8 cellular contexts compared by ENCODE assay signal in genomic region chr18:35030234-35030989, GRCh38. TPM values are rescaled to one million over a fixed set of nuclear protein-coding genes. Genes with fewer than 3 reads are reported as not detected.
A peak's percentile ranks its signal among the peaks of the same experiment; 100 is the strongest.
DNase-seq lines count a peak whose midpoint lies in the region; ATAC-seq and TF ChIP-seq lines count a peak whose summit lies in the region.

No MANE protein-coding gene starts in this region.

- H4K91ac ChIP-seq in IMR-90 (ENCODE audit: insufficient read depth, low read depth, low read length) = peak overlapping the region; percentile 39; the same call in 1 of the 2 replicates

- dilution Hi-C loops in IMR-90 (cut with HindIII; ENCODE audit: low sequenced_read_pairs, unreplicated experiment) = no loop called here

- H3K9me3 ChIP-seq in BLaER1 (no peaks in the 10 kb centered on the region), IMR-90 (ENCODE audit: control insufficient read depth, insufficient read depth, low read length) (no peaks in the 10 kb centered on the region)
- H3K9me3 ChIP-seq in effector memory CD4-positive, alpha-beta T cell (ENCODE audit: control insufficient read depth, low read length) = no peaks in the 10 kb centered on the region

- no peak for TF ChIP-seq POLR2A in IMR-90 (IDR thresholded peaks at IDR 0.05; ENCODE audit: low read depth, low read length)

- intact Hi-C loops in IMR-90 (cut with micrococcal nuclease) = no loop called here

- H2BK20ac ChIP-seq in IMR-90 (ENCODE audit: low read depth, low read length) = peak overlapping the region; percentile 73; the same call in 1 of the 2 replicates

- H3K9ac ChIP-seq in BLaER1 = peak overlapping the region; percentile 61
- H3K9ac ChIP-seq in IMR-90 (ENCODE audit: low read depth, low read length) = no peak overlapping the region

- H2AK9ac ChIP-seq in IMR-90 (replicated peaks; ENCODE audit: low read depth, low read length, poor library complexity) = peak overlapping the region; percentile 62

- H3K79me1 ChIP-seq in IMR-90 (ENCODE audit: low read depth in 1 of 2, low read length in 2 of 2) = 0 out of 4 replicates have a peak, but pooled peaks cover 0 to 3% of the 10 kb centered on the region in 2 experiments

- H4K8ac ChIP-seq in IMR-90 (ENCODE audit: low read depth in 2 of 2, low read length in 2 of 2) = peak overlapping the region; percentile 38 to 50; a peak in 3 of 4 replicates

- peak overlapping the region; percentile 79 for H3K4me3 Mint-ChIP-seq in stimulated activated naive CD8-positive, alpha-beta T cell treated with anti-CD3 and anti-CD28 coated beads, Interleukin-15, Interleukin-2, amounts not matched to agents 100 ng/mL and 50 ng/mL, for 24 hours

- TF ChIP-seq CTCF in IMR-90 (conservative IDR thresholded peaks at IDR 0.05; ENCODE audit: low read depth, low read length) = no peak

- BruUV-seq in IMR-90 (replicated peaks; lab: Mats Ljungman, UMichigan) = no TSS peak

- peaks cover 62% of the 10 kb centered on the region for H3K4me1 Mint-ChIP-seq in stimulated activated naive CD8-positive, alpha-beta T cell treated with anti-CD3 and anti-CD28 coated beads, Interleukin-15, Interleukin-2, amounts not matched to agents 100 ng/mL and 50 ng/mL, for 24 hours (ENCODE audit: low read depth)

- H3K23ac ChIP-seq in IMR-90 (ENCODE audit: low read depth, low read length) = peak overlapping the region; percentile 56

- peak overlapping the region; percentile 81 for H3K27ac ChIP-seq in BLaER1
- no peak overlapping the region for H3K27ac ChIP-seq in IMR-90 (ENCODE audit: insufficient read depth, low read length)
- peak overlapping the region; percentile 80 for H3K27ac ChIP-seq in effector memory CD4-positive, alpha-beta T cell (ENCODE audit: insufficient read depth, low read length, poor library complexity, severe bottlenecking)

- H2BK5ac ChIP-seq in IMR-90 (ENCODE audit: low read depth, low read length, poor library complexity, severe bottlenecking) = peak overlapping the region; percentile 16

- no peaks in the 10 kb centered on the region for H3K9me3 Mint-ChIP-seq in stimulated activated naive CD8-positive, alpha-beta T cell treated with anti-CD3 and anti-CD28 coated beads, Interleukin-15, Interleukin-2, amounts not matched to agents 100 ng/mL and 50 ng/mL, for 24 hours

- peak overlapping the region; percentile 79; the same call in 1 of the 2 replicates for H2AK5ac ChIP-seq in IMR-90 (ENCODE audit: low read depth, low read length)

- no peaks in the 10 kb centered on the region for H3K36me3 ChIP-seq in BLaER1
- H3K36me3 ChIP-seq in IMR-90 (ENCODE audit: control insufficient read depth, insufficient read depth, low read length) = no peaks in the 10 kb centered on the region
- H3K36me3 ChIP-seq in effector memory CD4-positive, alpha-beta T cell (ENCODE audit: control insufficient read depth, insufficient read depth, low read length) = no peaks in the 10 kb centered on the region

- 86% methylated on average over 1 of the region's 3 CpGs; no CpG with 5 or more reads in 1 of the 2 experiments for WGBS in IMR-90 (ENCODE audit: extremely low coverage in 2 of 2, insufficient read length in 1 of 2), 2 experiments

- H2BK15ac ChIP-seq in IMR-90 (ENCODE audit: low read depth, low read length) = peak overlapping the region; percentile 81; the same call in 1 of the 3 replicates

- H3K4me3 ChIP-seq in BLaER1 (peak overlapping the region; percentile 32), IMR-90 (ENCODE audit: insufficient read depth, low read depth, low read length) (no peak overlapping the region)
- peak overlapping the region; percentile 31 for H3K4me3 ChIP-seq in effector memory CD4-positive, alpha-beta T cell (ENCODE audit: insufficient read depth, low read depth, low read length, poor library complexity, severe bottlenecking)

- DNase-seq in IMR-90 = no peak
- no peak for DNase-seq in effector memory CD4-positive, alpha-beta T cell
- DNase-seq in ureter (ENCODE audit: low spot score) = no peak
- no peak for DNase-seq in NCI-H2029 (lab: John Stamatoyannopoulos, UW)
- DNase-seq in NCI-H774 (lab: John Stamatoyannopoulos, UW) = no peak

- H3K4me1 ChIP-seq in BLaER1 = peaks cover 23% of the 10 kb centered on the region
- peaks cover 9% of the 10 kb centered on the region for H3K4me1 ChIP-seq in IMR-90 (ENCODE audit: control insufficient read depth, insufficient read depth, low read length)
- H3K4me1 ChIP-seq in effector memory CD4-positive, alpha-beta T cell (ENCODE audit: control insufficient read depth, insufficient read depth, low read length, poor library complexity, severe bottlenecking) = peaks cover 15% of the 10 kb centered on the region

- peak overlapping the region; percentile 85 for H3K4me2 ChIP-seq in BLaER1
- H3K4me2 ChIP-seq in IMR-90 (ENCODE audit: low read depth, low read length) = peak overlapping the region; percentile 11; the same call in 1 of the 2 replicates

- CTCF ChIA-PET in IMR-90 (lab: Yijun Ruan, JAX) = interaction anchor here (0.9 to 1.2 kb wide), 3 partner anchors 8 to 44 kb away, joined by 3 read pairs; partner anchors contain the start of gene MAPRE2

- H3K56ac ChIP-seq in IMR-90 (ENCODE audit: extremely low read depth, insufficient read depth, low read length) = no peak overlapping the region

- H2BK120ac ChIP-seq in IMR-90 (ENCODE audit: low read depth, low read length) = peak overlapping the region; percentile 54

- H3K9me1 ChIP-seq in IMR-90 (ENCODE audit: insufficient read depth, low read length) = no peaks in the 10 kb centered on the region

- no peaks in the 10 kb centered on the region for H3K27me3 Mint-ChIP-seq in stimulated activated naive CD8-positive, alpha-beta T cell treated with anti-CD3 and anti-CD28 coated beads, Interleukin-15, Interleukin-2, amounts not matched to agents 100 ng/mL and 50 ng/mL, for 24 hours

- H3K27me3 ChIP-seq in BLaER1 (no peaks in the 10 kb centered on the region), IMR-90 (ENCODE audit: control insufficient read depth, insufficient read depth, low read length) (no peaks in the 10 kb centered on the region)
- no peaks in the 10 kb centered on the region for H3K27me3 ChIP-seq in effector memory CD4-positive, alpha-beta T cell (replicated peaks; ENCODE audit: control insufficient read depth, insufficient read depth, low read length, poor library complexity, severe bottlenecking)

- ATAC-seq in GM19351 (IDR thresholded peaks at IDR 0.05; ENCODE audit: unreplicated experiment) (peak; percentile 56), IMR-90 (ENCODE audit: low read depth) (no peak)

- POLR2A ChIA-PET in IMR-90 (lab: Charles Lee; ENCODE audit: unreplicated experiment) = no interaction called here

- H2AFZ ChIP-seq in IMR-90 (replicated peaks; ENCODE audit: low read length, poor library complexity) = peak overlapping the region; percentile 87

- in situ Hi-C loops in IMR-90 (cut with MboI; ENCODE audit: low sequenced_read_pairs) = no loop called here

- H3K4ac ChIP-seq in IMR-90 (ENCODE audit: low read depth, low read length) = peak overlapping the region; percentile 65; the same call in 1 of the 2 replicates

- H3K14ac ChIP-seq in IMR-90 (replicated peaks; ENCODE audit: low read depth, low read length) = peak overlapping the region; percentile 54; the same call in 1 of the 2 replicates

- H3K36me3 Mint-ChIP-seq in stimulated activated naive CD8-positive, alpha-beta T cell treated with anti-CD3 and anti-CD28 coated beads, Interleukin-15, Interleukin-2, amounts not matched to agents 100 ng/mL and 50 ng/mL, for 24 hours (ENCODE audit: low read depth) = no peaks in the 10 kb centered on the region

- H3K18ac ChIP-seq in IMR-90 (ENCODE audit: low read depth, low read length) = peak overlapping the region; percentile 66; the same call in 1 of the 2 replicates

- peak overlapping the region; percentile 38 for H4K5ac ChIP-seq in IMR-90 (ENCODE audit: low read depth, low read length)

- H4K20me1 ChIP-seq in BLaER1 (no peaks in the 10 kb centered on the region), IMR-90 (ENCODE audit: insufficient read depth, low read length) (no peaks in the 10 kb centered on the region)

- TF ChIP-seq RAD21 in IMR-90 (IDR thresholded peaks at IDR 0.05; ENCODE audit: low read length) = no peak

- peak overlapping the region; percentile 93 for H3K27ac Mint-ChIP-seq in stimulated activated naive CD8-positive, alpha-beta T cell treated with anti-CD3 and anti-CD28 coated beads, Interleukin-15, Interleukin-2, amounts not matched to agents 100 ng/mL and 50 ng/mL, for 24 hours

TF ChIP-seq in IMR-90, 13 proteins besides CTCF, POLR2A, EP300 and RAD21 (continues in another document):
- no peak for TF ChIP-seq RCOR1 (IDR thresholded peaks at IDR 0.05; ENCODE audit: insufficient replicate concordance, low read length)
- no peak for TF ChIP-seq CHD1 (IDR thresholded peaks at IDR 0.05; ENCODE audit: low read depth, low read length)
- TF ChIP-seq BHLHE40 (IDR thresholded peaks at IDR 0.05; ENCODE audit: low read depth, low read length) = no peak
- no peak for TF ChIP-seq MXI1 (IDR thresholded peaks at IDR 0.05; ENCODE audit: borderline replicate concordance, low read depth, low read length)
- no peak for TF ChIP-seq MAZ (IDR thresholded peaks at IDR 0.05; ENCODE audit: borderline replicate concordance, low read depth, low read length)
- no peak for TF ChIP-seq FOS (IDR thresholded peaks at IDR 0.05; ENCODE audit: low read depth, low read length)
- TF ChIP-seq RFX5 (IDR thresholded peaks at IDR 0.05; ENCODE audit: low read depth, low read length) = no peak
- no peak for TF ChIP-seq CEBPB (IDR thresholded peaks at IDR 0.05; ENCODE audit: low read depth, low read length)
- no peak for TF ChIP-seq USF2 (IDR thresholded peaks at IDR 0.05; ENCODE audit: low read depth, low read length)
- TF ChIP-seq MAFK (IDR thresholded peaks at IDR 0.05; ENCODE audit: low read depth, low read length) = no peak

RNA-seq across cellular contexts. Expression of gene MAPRE2, which starts 10.8 kb away (rescaled TPM):
- total RNA-seq in IMR-90 (2012; rRNA removed) (23.8 and 24.2 TPM in 2 replicates), ureter (17.8 TPM)
- polyA plus RNA-seq in IMR-90 (2012; rRNA removed) = 18.4 and 19.6 TPM in 2 replicates
- polyA plus RNA-seq in IMR-90 (2012; cell fraction: cytosol; rRNA removed) = 8.2 and 8.5 TPM in 2 replicates
- polyA plus RNA-seq in IMR-90 (2012; cell fraction: nucleus; rRNA removed; ENCODE audit: low replicate concordance) = 4.3 and 13.4 TPM in 2 replicates
